ENCODE assay signal across 10 cellular contexts in genomic region chr11:59756845-59757244, GRCh38. TPM values are rescaled to one million over a fixed set of nuclear protein-coding genes. Genes with fewer than 3 reads are reported as not detected.
DNase-seq lines count a peak whose midpoint lies in the region; ATAC-seq and TF ChIP-seq lines count a peak whose summit lies in the region.
"Had no signal": no experiment of that assay in that cellular context is flagged by ENCODE, and none has a peak within 500 bp of the region (broad histone marks: within the 10 kb centered on the region; RNA-seq: fewer than 3 reads in every experiment).

No MANE protein-coding gene starts in this region.

- H3K4me1 Mint-ChIP-seq in stimulated activated naive B cell treated with anti-CD40 and anti-IgM and Interleukin-4, amounts not matched to agents 10 μg/mL and 1 μg/mL and 100 μg/mL, for 72 hours, result peaks cover 23 to 37% of the 10 kb centered on the region in 2 donors

- H3K27me3 Mint-ChIP-seq in stimulated activated naive B cell treated with anti-CD40 and anti-IgM and Interleukin-4, amounts not matched to agents 10 μg/mL and 1 μg/mL and 100 μg/mL, for 72 hours, result no peaks in the 10 kb centered on the region

- no peaks in the 10 kb centered on the region for H3K9me3 ChIP-seq in right atrium auricular region

- peaks cover 0 to 40% of the 10 kb centered on the region in 2 donors for H3K4me1 ChIP-seq in right atrium auricular region

- no peaks in the 10 kb centered on the region for H3K9me3 Mint-ChIP-seq in stimulated activated naive B cell treated with anti-CD40 and anti-IgM and Interleukin-4, amounts not matched to agents 10 μg/mL and 1 μg/mL and 100 μg/mL, for 72 hours

- H3K27ac Mint-ChIP-seq in stimulated activated naive B cell treated with anti-CD40 and anti-IgM and Interleukin-4, amounts not matched to agents 10 μg/mL and 1 μg/mL and 100 μg/mL, for 72 hours, result peak overlapping the region; percentile 82

- H3K27me3 ChIP-seq in right atrium auricular region, result no peaks in the 10 kb centered on the region
- H3K27me3 ChIP-seq: cardiac muscle cell had no signal

- H3K4me3 ChIP-seq in HFF-Myc (replicated peaks; ENCODE audit: low read depth, low read length), result peak overlapping the region; percentile 72; the same call in 1 of the 2 replicates
- no peak overlapping the region for H3K4me3 ChIP-seq in right atrium auricular region

- peak overlapping the region in 1 of 2 donors; percentile 52 for H3K4me3 Mint-ChIP-seq in stimulated activated naive B cell treated with anti-CD40 and anti-IgM and Interleukin-4, amounts not matched to agents 10 μg/mL and 1 μg/mL and 100 μg/mL, for 72 hours

- peak; percentile 65 to 67 for ATAC-seq in stimulated activated naive B cell treated with anti-CD40 and anti-IgM and Interleukin-4, amounts not matched to agents 10 μg/mL and 1 μg/mL and 100 μg/mL, for 72 hours (replicated peaks)

- TF ChIP-seq CTCF in HFF-Myc (IDR thresholded peaks at IDR 0.05; ENCODE audit: low read depth, low read length, missing control alignments) (no peak), VCaP (conservative IDR thresholded peaks at IDR 0.05) (no peak), right atrium auricular region (IDR thresholded peaks at IDR 0.05) (no peak)

- H3K27ac ChIP-seq in VCaP (peak overlapping the region; percentile 85), right atrium auricular region (peak overlapping the region; percentile 98 to 99)

- H3K36me3 Mint-ChIP-seq in stimulated activated naive B cell treated with anti-CD40 and anti-IgM and Interleukin-4, amounts not matched to agents 10 μg/mL and 1 μg/mL and 100 μg/mL, for 72 hours, result no peaks in the 10 kb centered on the region

- DNase-seq in AG20443 (ENCODE audit: low spot score) (peak; percentile 26), HFF-Myc (ENCODE audit: extremely low read depth, low read depth) (no peak), right atrium auricular region (ENCODE audit: low spot score) (no peak), dedifferentiated amniotic fluid mesenchymal stem cell (ENCODE audit: extremely low spot score) (no peak), KG1 (lab: John Stamatoyannopoulos, UW) (no peak), NCI-H2081 treated with DMSO at 0.1 percent for 48 hours (lab: John Stamatoyannopoulos, UW) (no peak)
- peak; percentile 23 for DNase-seq in stimulated activated naive B cell treated with anti-CD40 and anti-IgM and Interleukin-4, amounts not matched to agents 10 μg/mL and 1 μg/mL and 100 μg/mL, for 72 hours

- no peaks in the 10 kb centered on the region for H3K36me3 ChIP-seq in right atrium auricular region
- H3K36me3 ChIP-seq: cardiac muscle cell had no signal

RNA-seq across cellular contexts. Expression of gene STX3, which starts 1.7 kb away (rescaled TPM):
- total RNA-seq in right atrium auricular region, result 10 to 100 TPM; 10.3 to 18.1 TPM

RNA-seq across cellular contexts. Expression of gene OR10V1, which starts 43.2 kb away (rescaled TPM):
- total RNA-seq in right atrium auricular region, result not detected
- total RNA-seq: cardiac muscle cell, temporal lobe had no signal

RNA-seq across cellular contexts. Expression of gene MRPL16, which starts 53.7 kb away (rescaled TPM):
- 10 to 100 TPM; 41.9 to 78.5 TPM for total RNA-seq in right atrium auricular region

Comparison
In these comparisons a context has a peak if more than half of its experiments do, and no peak if none do; other contexts are left out.
1. DNase-seq: peak in AG20443 (single experiment) and stimulated activated naive B cell treated with anti-CD40 and anti-IgM and Interleukin-4, amounts not matched to agents 10 μg/mL and 1 μg/mL and 100 μg/mL, for 72 hours (single experiment); none in HFF-Myc (single experiment), right atrium auricular region (single experiment), dedifferentiated amniotic fluid mesenchymal stem cell (single experiment), KG1 (single experiment) and NCI-H2081 treated with DMSO at 0.1 percent for 48 hours (single experiment).